In the genomic region with DNA sequence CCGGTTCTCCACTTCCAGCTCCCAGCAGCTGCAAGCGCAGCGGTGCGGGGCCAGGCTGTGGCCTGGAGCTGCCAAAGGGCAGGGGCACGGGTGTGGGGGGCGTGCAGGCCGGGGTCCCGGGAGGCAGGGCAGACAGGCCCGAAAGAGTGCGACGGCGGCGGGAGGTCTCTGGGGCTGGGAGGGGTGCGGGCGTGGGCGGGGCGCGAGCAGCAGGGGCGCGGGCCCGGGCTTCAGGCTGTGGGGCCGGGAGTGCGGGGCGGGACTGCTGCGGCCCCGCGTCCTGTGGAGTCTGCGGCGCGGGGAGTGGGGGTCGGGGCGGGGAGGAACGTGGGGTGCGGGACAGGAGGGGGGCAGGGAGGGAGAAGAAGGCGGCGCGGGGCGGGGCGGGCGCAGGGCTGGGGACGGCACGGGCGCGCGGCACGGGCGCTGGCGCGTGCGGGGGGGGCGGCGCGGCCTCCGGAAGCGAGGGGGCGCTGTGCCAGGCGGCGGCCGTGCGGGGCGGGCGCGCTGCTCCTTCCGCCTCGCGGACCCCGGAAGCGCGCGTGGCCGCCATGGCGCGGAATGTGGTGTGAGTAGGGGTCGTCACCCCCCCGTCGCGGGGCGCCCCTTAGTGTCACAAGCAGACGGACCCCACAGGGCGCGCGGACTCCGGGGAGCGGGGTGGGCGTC, we compare ENCODE assay signal across 8 cellular contexts. TPM values are rescaled to one million over a fixed set of nuclear protein-coding genes. Genes with fewer than 3 reads are reported as not detected.
DNase-seq lines count a peak whose midpoint lies in the region; ATAC-seq, FAIRE-seq and TF ChIP-seq lines count a peak whose summit lies in the region.

MRPL23 (plus strand) TSS at position 521 of the 669 bp plus-strand sequence; CDS start at position 552, 31 bp downstream.

- no peak for TF ChIP-seq POLR2A in GM12878 (IDR thresholded peaks at IDR 0.05; ENCODE audit: low read depth, low read length)

- SMC1A ChIA-PET in GM12878 (lab: Charles Lee; ENCODE audit: uncharacterized antibody, unreplicated experiment) = no interaction called here

- no peaks in the 10 kb centered on the region for H3K79me2 ChIP-seq in GM12878 (ENCODE audit: control insufficient read depth, insufficient read depth, low read length)

- H3K27ac Mint-ChIP-seq in activated CD8-positive, alpha-beta memory T cell treated with anti-CD3 and anti-CD28 coated beads, Interleukin-2, amount 10 ng/mL, durations not matched to agents 7 days and 5 days = no peak within 1 kb of the TSS
- H3K27ac Mint-ChIP-seq in memory B cell = no peak within 1 kb of the TSS

- H3K4me1 Mint-ChIP-seq in activated CD8-positive, alpha-beta memory T cell treated with anti-CD3 and anti-CD28 coated beads, Interleukin-2, amount 10 ng/mL, durations not matched to agents 7 days and 5 days = no peaks in the 10 kb centered on the region
- H3K4me1 Mint-ChIP-seq in memory B cell = no peaks in the 10 kb centered on the region

- RAD21 ChIA-PET in GM12878 (lab: Charles Lee; ENCODE audit: unreplicated experiment) = interaction anchor here (1.0 kb wide), 1 partner anchor 65 kb away, joined by 3 read pairs; no protein-coding TSS in a partner anchor

- BruUV-seq in GM12878 (replicated peaks; lab: Mats Ljungman, UMichigan) = no TSS peak

- H3K9me3 Mint-ChIP-seq in activated CD8-positive, alpha-beta memory T cell treated with anti-CD3 and anti-CD28 coated beads, Interleukin-2, amount 10 ng/mL, durations not matched to agents 7 days and 5 days (ENCODE audit: low read depth) = no peaks in the 10 kb centered on the region
- no peaks in the 10 kb centered on the region for H3K9me3 Mint-ChIP-seq in memory B cell

- peak; percentile 81 for ATAC-seq in activated CD8-positive, alpha-beta memory T cell treated with anti-CD3 and anti-CD28 coated beads, Interleukin-2, amount 10 ng/mL, durations not matched to agents 7 days and 5 days
- ATAC-seq in GM12878 = peak; percentile 77
- peak; percentile 94 for ATAC-seq in memory B cell (ENCODE audit: low read depth)
- ATAC-seq in HG03135 (IDR thresholded peaks at IDR 0.05; ENCODE audit: unreplicated experiment) = no peak
- no peak for ATAC-seq in HG02884 (IDR thresholded peaks at IDR 0.05; ENCODE audit: unreplicated experiment)

- no peak within 1 kb of the TSS for H3K4me3 Mint-ChIP-seq in activated CD8-positive, alpha-beta memory T cell treated with anti-CD3 and anti-CD28 coated beads, Interleukin-2, amount 10 ng/mL, durations not matched to agents 7 days and 5 days
- no peak within 1 kb of the TSS for H3K4me3 Mint-ChIP-seq in memory B cell

- CTCF ChIA-PET in activated CD8-positive, alpha-beta memory T cell treated with anti-CD3 and anti-CD28 coated beads, Interleukin-2, amount 10 ng/mL, durations not matched to agents 7 days and 5 days (lab: Charles Lee) = interaction anchor here (0.8 to 3.2 kb wide), 7 partner anchors 42 to 253 kb away, joined by 3 to 28 read pairs (median 10); partner anchors contain the start of gene TNNI2
- CTCF ChIA-PET in GM12878 (lab: Yijun Ruan, JAX) = interaction anchor here (1.0 to 1.3 kb wide), 3 partner anchors 54 to 253 kb away, joined by 3 read pairs; no protein-coding TSS in a partner anchor

- no peak within 1 kb of the TSS for H2AFZ ChIP-seq in GM12878 (ENCODE audit: control insufficient read depth, low read depth, low read length)

- POLR2A ChIA-PET in GM12878 (lab: Charles Lee) = interaction anchor here (1.0 kb wide), 1 partner anchor 94 kb away, joined by 3 read pairs; the partner anchor contains the start of gene LSP1

- no peak for TF ChIP-seq RAD21 in GM12878 (IDR thresholded peaks at IDR 0.05; ENCODE audit: insufficient read depth, low read depth, low read length)

- TF ChIP-seq CTCF in GM12878 (IDR thresholded peaks at IDR 0.05 in 2 of 3, conservative IDR thresholded peaks at IDR 0.05 in 1 of 3; ENCODE audit: control insufficient read depth in 2 of 3, extremely low read depth in 1 of 3, insufficient read depth in 1 of 3, low read depth in 3 of 3, low read length in 3 of 3) = no peak

- H3K27me3 Mint-ChIP-seq in activated CD8-positive, alpha-beta memory T cell treated with anti-CD3 and anti-CD28 coated beads, Interleukin-2, amount 10 ng/mL, durations not matched to agents 7 days and 5 days = no peaks in the 10 kb centered on the region
- no peaks in the 10 kb centered on the region for H3K27me3 Mint-ChIP-seq in memory B cell

- TF ChIP-seq EP300 in GM12878 (IDR thresholded peaks at IDR 0.05; ENCODE audit: borderline replicate concordance in 1 of 2, control insufficient read depth in 1 of 2, low read depth in 2 of 2, low read length in 2 of 2) = no peak

- no peak for FAIRE-seq in GM12878 (lab: Jason Lieb, UNC)

- no peaks in the 10 kb centered on the region for H3K4me1 ChIP-seq in GM12878 (ENCODE audit: control insufficient read depth, insufficient read depth, low read length)
- no peaks in the 10 kb centered on the region for H3K4me1 ChIP-seq in urinary bladder (ENCODE audit: insufficient read depth)

- no CpG with 5 or more reads among the region's 85 CpGs for WGBS in GM12878 (ENCODE audit: insufficient coverage, insufficient replicate concordance, low lambda C conversion rate, missing lambda C conversion rate)
- no CpG with 5 or more reads among the region's 85 CpGs for WGBS in urinary bladder

- intact Hi-C loops in GM12878 (cut with micrococcal nuclease; ENCODE audit: unreplicated experiment) = no loop called here

- H3K36me3 ChIP-seq in GM12878 (ENCODE audit: control insufficient read depth in 2 of 2, insufficient read depth in 2 of 2, low read length in 1 of 2) = no peaks in the 10 kb centered on the region
- H3K36me3 ChIP-seq in urinary bladder (ENCODE audit: insufficient read depth) = no peaks in the 10 kb centered on the region

- H3K9ac ChIP-seq in GM12878 (ENCODE audit: control insufficient read depth, insufficient read depth, low read length) = no peak within 1 kb of the TSS

- H3K27ac ChIP-seq in GM12878 (ENCODE audit: control insufficient read depth, insufficient read depth) (no peak within 1 kb of the TSS), urinary bladder (ENCODE audit: low read depth) (no peak within 1 kb of the TSS)

- no peaks in the 10 kb centered on the region for H3K27me3 ChIP-seq in GM12878 (replicated peaks in 1 of 2; ENCODE audit: control insufficient read depth in 2 of 2, insufficient read depth in 2 of 2, low read length in 1 of 2)

- no peak within 1 kb of the TSS for H3K4me3 ChIP-seq in GM12878
- H3K4me3 ChIP-seq in urinary bladder (ENCODE audit: low read depth, low read length) = no peak within 1 kb of the TSS

- no peak within 1 kb of the TSS for H3K4me2 ChIP-seq in GM12878 (ENCODE audit: control insufficient read depth, insufficient read depth)

- DNase-seq in activated CD8-positive, alpha-beta memory T cell treated with anti-CD3 and anti-CD28 coated beads, Interleukin-2, amount 10 ng/mL, durations not matched to agents 7 days and 5 days = no peak
- DNase-seq in activated CD8-positive, alpha-beta memory T cell treated with anti-CD3 and anti-CD28 coated beads for 24 hours = no peak
- DNase-seq in GM12878 (ENCODE audit: low read depth, low spot score) = no peak
- peak; percentile 19 to 24 for DNase-seq in memory B cell (ENCODE audit: low spot score in 2 of 2)
- DNase-seq in GOT3 (lab: John Stamatoyannopoulos, UW) = no peak

- H3K36me3 Mint-ChIP-seq in activated CD8-positive, alpha-beta memory T cell treated with anti-CD3 and anti-CD28 coated beads, Interleukin-2, amount 10 ng/mL, durations not matched to agents 7 days and 5 days = no peaks in the 10 kb centered on the region
- H3K36me3 Mint-ChIP-seq in memory B cell = no peaks in the 10 kb centered on the region

- in situ Hi-C loops in GM12878 (cut with MboI) = no loop called here

- no peaks in the 10 kb centered on the region for H4K20me1 ChIP-seq in GM12878 (ENCODE audit: control insufficient read depth, insufficient read depth)

- H3K9me3 ChIP-seq in GM12878 (replicated peaks; ENCODE audit: control insufficient read depth, insufficient read depth, low read length) = no peaks in the 10 kb centered on the region

RNA-seq across cellular contexts. Expression of gene MRPL23, which starts in this region (rescaled TPM):
- total RNA-seq in activated CD8-positive, alpha-beta memory T cell treated with anti-CD3 and anti-CD28 coated beads, Interleukin-2, amount 10 ng/mL, durations not matched to agents 7 days and 5 days = 100 to 1,000 TPM; 109 to 114 TPM
- 171 and 175 TPM in 2 replicates for total RNA-seq in GM12878 (2013; cell fraction: nucleolus; rRNA removed)
- total RNA-seq in GM12878 (2014; rRNA removed) (190 and 198 TPM in 2 replicates), GM12878 (2014; rRNA removed; fragmentation: Illumina TruSeq; extraction: Trizol) (103 and 111 TPM in 2 replicates), GM12878 (2021) (141 and 143 TPM in 2 replicates), urinary bladder (17.8 TPM)
- polyA plus RNA-seq in GM12878 (2011; ENCODE audit: low read depth) = 34.6 TPM
- polyA plus RNA-seq in GM12878 (2011; rRNA removed) (48.9 and 101 TPM in 2 replicates), GM12878 (2014; fragmentation: Illumina TruSeq; extraction: Trizol) (41.6 and 97.6 TPM in 2 replicates), GM12878 (2014; fragmentation: Nextera tagmentation; extraction: Ambion mirVana) (1 to 10 TPM; 1.6 to 2.5 TPM), GM12878 (2014; rRNA removed) (201 and 230 TPM in 2 replicates), GM12878 (2016; fragmentation: Nextera tagmentation; extraction: Ambion mirVana) (100 to 1,000 TPM; 187 to 207 TPM), urinary bladder (85.4 TPM)
- polyA plus RNA-seq in GM12878 (2011; cell fraction: cytosol; rRNA removed) = 249 and 306 TPM in 2 replicates
- 123 and 150 TPM in 2 replicates for polyA plus RNA-seq in GM12878 (2011; cell fraction: nucleus; rRNA removed)
- 101 and 133 TPM in 2 replicates for polyA plus RNA-seq in GM12878 (2012)
- 46.3 and 105 TPM in 2 replicates for polyA minus RNA-seq in GM12878 (2011; rRNA and poly(A)+ RNA removed)
- polyA minus RNA-seq in GM12878 (2011; cell fraction: cytosol; rRNA and poly(A)+ RNA removed) = 35.0 and 42.8 TPM in 2 replicates
- polyA minus RNA-seq in GM12878 (2011; cell fraction: nucleus; rRNA and poly(A)+ RNA removed) = 35.2 and 56.3 TPM in 2 replicates

Comparison
In these comparisons a context has a peak if more than half of its experiments do, and no peak if none do; other contexts are left out.
1. ATAC-seq: peak in activated CD8-positive, alpha-beta memory T cell treated with anti-CD3 and anti-CD28 coated beads, Interleukin-2, amount 10 ng/mL, durations not matched to agents 7 days and 5 days (single experiment), GM12878 (single experiment) and memory B cell (single experiment); none in HG03135 (single experiment) and HG02884 (single experiment).
2. DNase-seq: peak in memory B cell (2 of 2); none in activated CD8-positive, alpha-beta memory T cell treated with anti-CD3 and anti-CD28 coated beads, Interleukin-2, amount 10 ng/mL, durations not matched to agents 7 days and 5 days (single experiment), activated CD8-positive, alpha-beta memory T cell treated with anti-CD3 and anti-CD28 coated beads for 24 hours (single experiment), GM12878 (single experiment) and GOT3 (single experiment).